1 cellular context compared by ENCODE assay signal in genomic region chr10:6430581-6430980, GRCh38.
TF ChIP-seq lines count a peak whose summit lies in the region.

No MANE protein-coding gene starts in this region.

TF ChIP-seq in H1, 55 proteins besides CTCF, POLR2A, EP300 and RAD21:
- no peak for TF ChIP-seq EZH2 (IDR thresholded peaks at IDR 0.05; ENCODE audit: low read depth, low read length, severe bottlenecking)
- TF ChIP-seq RFX5 (IDR thresholded peaks at IDR 0.05; ENCODE audit: borderline replicate concordance, low read depth, low read length) = no peak
- TF ChIP-seq TBP (IDR thresholded peaks at IDR 0.05; ENCODE audit: low read depth, low read length) = no peak
- TF ChIP-seq KDM1A (IDR thresholded peaks at IDR 0.05; ENCODE audit: borderline replicate concordance, low read length) = no peak
- no peak for TF ChIP-seq JUND (IDR thresholded peaks at IDR 0.05; ENCODE audit: low read length)
- no peak for TF ChIP-seq BRCA1 (IDR thresholded peaks at IDR 0.05; ENCODE audit: low read depth, low read length)
- no peak for TF ChIP-seq SIN3A (conservative IDR thresholded peaks at IDR 0.05 in 1 of 2, IDR thresholded peaks at IDR 0.05 in 1 of 2; ENCODE audit: low read depth in 1 of 2, low read length in 2 of 2)
- no peak for TF ChIP-seq KDM5A (IDR thresholded peaks at IDR 0.05; ENCODE audit: low read length)
- no peak for TF ChIP-seq MAFK (IDR thresholded peaks at IDR 0.05; ENCODE audit: low read depth, low read length)
- TF ChIP-seq NANOG (IDR thresholded peaks at IDR 0.05; ENCODE audit: insufficient read depth, low read depth, low read length, poor library complexity, severe bottlenecking) = no peak
- TF ChIP-seq SIRT6 (IDR thresholded peaks at IDR 0.05; ENCODE audit: low read length) = no peak
- no peak for TF ChIP-seq ASH2L (IDR thresholded peaks at IDR 0.05; ENCODE audit: low read length)
TF ChIP-seq in H1: peak in this region for 0.
